In genomic region chr2:54523336-54523959, GRCh38 we compare ENCODE assay signal across 1 cellular context.
TF ChIP-seq lines count a peak whose summit lies in the region.

No MANE protein-coding gene starts in this region.

TF ChIP-seq in IMR-90, 13 proteins besides CTCF, POLR2A, EP300 and RAD21 (continued from another document):
- TF ChIP-seq USF2 (IDR thresholded peaks at IDR 0.05; ENCODE audit: low read depth, low read length), result no peak
- TF ChIP-seq CEBPB (IDR thresholded peaks at IDR 0.05; ENCODE audit: low read depth, low read length), result no peak
- no peak for TF ChIP-seq SMC3 (IDR thresholded peaks at IDR 0.05; ENCODE audit: low read depth, low read length)
- no peak for TF ChIP-seq CHD1 (IDR thresholded peaks at IDR 0.05; ENCODE audit: low read depth, low read length)
- TF ChIP-seq, protein P1, sequence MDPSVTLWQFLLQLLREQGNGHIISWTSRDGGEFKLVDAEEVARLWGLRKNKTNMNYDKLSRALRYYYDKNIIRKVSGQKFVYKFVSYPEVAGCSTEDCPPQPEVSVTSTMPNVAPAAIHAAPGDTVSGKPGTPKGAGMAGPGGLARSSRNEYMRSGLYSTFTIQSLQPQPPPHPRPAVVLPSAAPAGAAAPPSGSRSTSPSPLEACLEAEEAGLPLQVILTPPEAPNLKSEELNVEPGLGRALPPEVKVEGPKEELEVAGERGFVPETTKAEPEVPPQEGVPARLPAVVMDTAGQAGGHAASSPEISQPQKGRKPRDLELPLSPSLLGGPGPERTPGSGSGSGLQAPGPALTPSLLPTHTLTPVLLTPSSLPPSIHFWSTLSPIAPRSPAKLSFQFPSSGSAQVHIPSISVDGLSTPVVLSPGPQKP (IDR thresholded peaks at IDR 0.05; ENCODE audit: borderline replicate concordance, low read depth, low read length), result no peak
- TF ChIP-seq NFE2L2 (IDR thresholded peaks at IDR 0.05; ENCODE audit: low read depth, low read length), result no peak
- TF ChIP-seq RFX5 (IDR thresholded peaks at IDR 0.05; ENCODE audit: low read depth, low read length), result no peak
- no peak for TF ChIP-seq MAZ (IDR thresholded peaks at IDR 0.05; ENCODE audit: borderline replicate concordance, low read depth, low read length)
- no peak for TF ChIP-seq MXI1 (IDR thresholded peaks at IDR 0.05; ENCODE audit: borderline replicate concordance, low read depth, low read length)
- TF ChIP-seq BHLHE40 (IDR thresholded peaks at IDR 0.05; ENCODE audit: low read depth, low read length), result no peak
